10 cellular contexts compared by ENCODE assay signal in the genomic region with DNA sequence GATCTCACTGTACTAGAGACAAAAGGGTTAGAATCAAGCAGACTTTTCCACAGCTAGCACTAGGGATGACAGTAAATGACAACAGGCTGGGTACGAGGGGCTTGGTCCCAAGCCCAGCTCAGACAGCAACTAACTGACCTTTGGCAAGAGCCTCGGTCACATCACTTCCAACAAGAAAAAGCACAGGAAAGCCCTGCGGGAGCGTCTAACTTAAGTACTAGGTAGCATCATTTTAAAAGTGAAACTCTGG. TPM values are rescaled to one million over a fixed set of nuclear protein-coding genes. Genes with fewer than 3 reads are reported as not detected.
DNase-seq lines count a peak whose midpoint lies in the region; ATAC-seq and TF ChIP-seq lines count a peak whose summit lies in the region.
"Had no signal": no experiment of that assay in that cellular context is flagged by ENCODE, and none has a peak within 500 bp of the region (broad histone marks: within the 10 kb centered on the region; RNA-seq: fewer than 3 reads in every experiment).

No MANE protein-coding gene starts in this region.

- H2AFZ ChIP-seq in PC-3 (ENCODE audit: low read length): no peak overlapping the region

- H3K36me3 ChIP-seq in PC-3 (ENCODE audit: low read depth, low read length) (peaks cover 3% of the 10 kb centered on the region; the same call in 1 of the 2 replicates), thoracic aorta (no peaks in the 10 kb centered on the region)

- H3F3A ChIP-seq in PC-3 (ENCODE audit: low read length, unreplicated experiment): peaks cover 6% of the 10 kb centered on the region

- POLR2A ChIA-PET in PC-3 (lab: Charles Lee; ENCODE audit: unreplicated experiment): interaction anchor here (0.7 to 1.8 kb wide), 7 partner anchors 12 to 411 kb away, joined by 3 to 17 read pairs (median 5); no protein-coding TSS in a partner anchor

- peak overlapping the region; percentile 46 for H3K4me3 ChIP-seq in PC-3 (ENCODE audit: low read length)
- peak overlapping the region; percentile 48 for H3K4me3 ChIP-seq in coronary artery
- H3K4me3 ChIP-seq in thoracic aorta: peak overlapping the region; percentile 58

- no peaks in the 10 kb centered on the region for H4K20me1 ChIP-seq in PC-3 (ENCODE audit: low read length)

- H3K27ac ChIP-seq in PC-3 (ENCODE audit: low read length): peak overlapping the region; percentile 100
- H3K27ac ChIP-seq in coronary artery: peak overlapping the region; percentile 75 to 83
- H3K27ac ChIP-seq in thoracic aorta: peak overlapping the region; percentile 91

- CTCF ChIA-PET in PC-3 (lab: Charles Lee): interaction anchor here (0.6 to 1.4 kb wide), 2 partner anchors 57 to 75 kb away, joined by 5 to 6 read pairs; no protein-coding TSS in a partner anchor

- peaks cover 82% of the 10 kb centered on the region for H3K4me1 ChIP-seq in PC-3 (ENCODE audit: insufficient read depth, low read length)
- H3K4me1 ChIP-seq in thoracic aorta (ENCODE audit: control insufficient read depth in 1 of 2, low read depth in 2 of 2): peaks cover 42 to 90% of the 10 kb centered on the region in 2 donors

- H3K79me2 ChIP-seq in PC-3 (ENCODE audit: low read length): no peaks in the 10 kb centered on the region

- intact Hi-C loops in PC-3 (cut with micrococcal nuclease): loop anchor here (1.0 to 5.0 kb wide), 4 partner anchors 38 to 80 kb away; no protein-coding TSS in a partner anchor

- peak overlapping the region; percentile 94 for H3K9ac ChIP-seq in PC-3 (ENCODE audit: low read length)

- no peak for DNase-seq in PC-3
- DNase-seq in coronary artery (ENCODE audit: low spot score): no peak
- peak; percentile 24 to 52 for DNase-seq in lung microvascular endothelial cell (ENCODE audit: low read depth in 2 of 2)
- no peak for DNase-seq in thoracic aorta (ENCODE audit: low spot score)
- no peak for DNase-seq in activated effector memory CD4-positive, alpha-beta T cell treated with Interleukin-2 at 50 U/mL for 16 hours
- no peak for DNase-seq in T-helper 9 cell
- no peak for DNase-seq in activated gamma-delta T cell (lab: John Stamatoyannopoulos, UW)
- DNase-seq: activated naive CD4-positive, alpha-beta T cell treated with anti-CD3 and anti-CD28 coated beads, Interleukin-2, amount 10 ng/mL, durations not matched to agents 7 days and 5 days had no signal

- TF ChIP-seq CTCF in PC-3 (conservative IDR thresholded peaks at IDR 0.05; ENCODE audit: low read depth, low read length) (no peak), coronary artery (IDR thresholded peaks at IDR 0.05) (no peak), thoracic aorta (IDR thresholded peaks at IDR 0.05) (no peak)

- H3K27me3 ChIP-seq in PC-3 (ENCODE audit: low read length): no peaks in the 10 kb centered on the region
- H3K27me3 ChIP-seq in thoracic aorta (replicated peaks; ENCODE audit: insufficient read depth): no peaks in the 10 kb centered on the region

- H3K4me2 ChIP-seq in PC-3 (ENCODE audit: low read length): peak overlapping the region; percentile 78

- no peaks in the 10 kb centered on the region for H3K9me3 ChIP-seq in PC-3 (ENCODE audit: low read length)
- H3K9me3 ChIP-seq in thoracic aorta: no peaks in the 10 kb centered on the region

- no peak for ATAC-seq in PC-3
- ATAC-seq in thoracic aorta (ENCODE audit: insufficient number of reproducible peaks, low FRiP score, low read depth): no peak
- no peak for ATAC-seq in HG03280 (IDR thresholded peaks at IDR 0.05; ENCODE audit: unreplicated experiment)

- no peaks in the 10 kb centered on the region for H3K9me2 ChIP-seq in PC-3 (replicated peaks; ENCODE audit: low read length)

- BruUV-seq in PC-3 (replicated peaks; lab: Mats Ljungman, UMichigan): no TSS peak

RNA-seq across cellular contexts. Expression of a gene that starts 22.8 kb away (rescaled TPM):
- total RNA-seq in PC-3 (2014; rRNA removed) (not detected in 2 replicates), lung microvascular endothelial cell (not detected in 2 replicates), thoracic aorta (not detected)
- total RNA-seq: kidney epithelial cell had no signal

RNA-seq across cellular contexts. Expression of a gene that starts 48.2 kb away (rescaled TPM):
- total RNA-seq in PC-3 (2014; rRNA removed): not detected in 2 replicates
- total RNA-seq in lung microvascular endothelial cell: not detected in 2 replicates
- total RNA-seq in thoracic aorta: 1 to 10 TPM in 1 of 2 donors, not detected in 1; 3.7 TPM
- total RNA-seq: kidney epithelial cell had no signal

Comparison
In these comparisons a context has a peak if more than half of its experiments do, and no peak if none do; other contexts are left out.
1. DNase-seq: peak in lung microvascular endothelial cell (2 of 2); none in PC-3 (single experiment), coronary artery (single experiment), thoracic aorta (single experiment), activated effector memory CD4-positive, alpha-beta T cell treated with Interleukin-2 at 50 U/mL for 16 hours (single experiment), T-helper 9 cell (single experiment) and activated gamma-delta T cell (single experiment).
2. Peak in every context shown above with its lines, with median percentiles within 50 percentile points of each other: H3K27ac ChIP-seq and H3K4me3 ChIP-seq.